1 cellular context compared by ENCODE assay signal in the genomic region with DNA sequence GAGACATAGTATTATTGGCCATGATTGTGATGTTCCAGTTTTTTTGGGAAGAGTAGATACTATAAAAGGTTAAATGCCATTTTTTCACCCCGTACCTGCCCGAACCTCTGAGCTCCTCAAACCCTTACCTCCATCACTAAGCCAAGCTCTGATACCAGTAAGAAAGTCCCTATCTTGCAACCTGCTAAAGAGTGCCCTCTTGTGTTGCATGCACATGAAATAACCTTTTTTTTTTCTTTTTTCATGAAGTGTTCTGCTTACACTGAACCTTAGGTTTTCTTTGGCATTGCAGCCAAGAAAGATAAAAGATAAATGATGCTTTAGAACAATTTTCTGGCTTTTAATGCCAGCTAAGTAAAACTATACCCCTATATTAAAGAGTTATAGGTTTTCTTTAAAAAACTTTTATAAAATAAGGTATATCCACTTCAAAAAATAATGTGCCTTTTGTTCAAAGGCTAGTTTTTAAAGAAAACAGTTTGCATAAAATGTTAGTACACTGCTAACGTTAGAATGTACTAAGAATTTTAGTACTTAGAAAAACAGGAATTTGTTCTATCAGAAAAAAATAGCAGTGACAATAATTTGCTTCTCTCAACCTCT.
TF ChIP-seq lines count a peak whose summit lies in the region.

No MANE protein-coding gene starts in this region.

TF ChIP-seq in HepG2, 621 proteins besides CTCF, POLR2A, EP300 and RAD21 (continued from another document and continues in another):
- TF ChIP-seq, protein P1, sequence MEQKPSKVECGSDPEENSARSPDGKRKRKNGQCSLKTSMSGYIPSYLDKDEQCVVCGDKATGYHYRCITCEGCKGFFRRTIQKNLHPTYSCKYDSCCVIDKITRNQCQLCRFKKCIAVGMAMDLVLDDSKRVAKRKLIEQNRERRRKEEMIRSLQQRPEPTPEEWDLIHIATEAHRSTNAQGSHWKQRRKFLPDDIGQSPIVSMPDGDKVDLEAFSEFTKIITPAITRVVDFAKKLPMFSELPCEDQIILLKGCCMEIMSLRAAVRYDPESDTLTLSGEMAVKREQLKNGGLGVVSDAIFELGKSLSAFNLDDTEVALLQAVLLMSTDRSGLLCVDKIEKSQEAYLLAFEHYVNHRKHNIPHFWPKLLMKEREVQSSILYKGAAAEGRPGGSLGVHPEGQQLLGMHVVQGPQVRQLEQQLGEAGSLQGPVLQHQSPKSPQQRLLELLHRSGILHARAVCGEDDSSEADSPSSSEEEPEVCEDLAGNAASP (CRISPR knock-in tag; IDR thresholded peaks at IDR 0.05; ENCODE audit: borderline replicate concordance) = peak; percentile 40; the same call in 1 of the 2 replicates
- no peak for TF ChIP-seq ZNF766 (CRISPR knock-in tag; IDR thresholded peaks at IDR 0.05; ENCODE audit: borderline replicate concordance)
- TF ChIP-seq, protein P2, sequence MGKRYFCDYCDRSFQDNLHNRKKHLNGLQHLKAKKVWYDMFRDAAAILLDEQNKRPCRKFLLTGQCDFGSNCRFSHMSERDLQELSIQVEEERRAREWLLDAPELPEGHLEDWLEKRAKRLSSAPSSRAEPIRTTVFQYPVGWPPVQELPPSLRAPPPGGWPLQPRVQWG (CRISPR knock-in tag; IDR thresholded peaks at IDR 0.05; ENCODE audit: borderline replicate concordance, low read depth) = no peak
- TF ChIP-seq, protein P3, sequence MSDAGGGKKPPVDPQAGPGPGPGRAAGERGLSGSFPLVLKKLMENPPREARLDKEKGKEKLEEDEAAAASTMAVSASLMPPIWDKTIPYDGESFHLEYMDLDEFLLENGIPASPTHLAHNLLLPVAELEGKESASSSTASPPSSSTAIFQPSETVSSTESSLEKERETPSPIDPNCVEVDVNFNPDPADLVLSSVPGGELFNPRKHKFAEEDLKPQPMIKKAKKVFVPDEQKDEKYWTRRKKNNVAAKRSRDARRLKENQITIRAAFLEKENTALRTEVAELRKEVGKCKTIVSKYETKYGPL (CRISPR knock-in tag; IDR thresholded peaks at IDR 0.05) = no peak
- no peak for TF ChIP-seq HNF4A (CRISPR knock-in tag; IDR thresholded peaks at IDR 0.05)
- TF ChIP-seq, protein P4, sequence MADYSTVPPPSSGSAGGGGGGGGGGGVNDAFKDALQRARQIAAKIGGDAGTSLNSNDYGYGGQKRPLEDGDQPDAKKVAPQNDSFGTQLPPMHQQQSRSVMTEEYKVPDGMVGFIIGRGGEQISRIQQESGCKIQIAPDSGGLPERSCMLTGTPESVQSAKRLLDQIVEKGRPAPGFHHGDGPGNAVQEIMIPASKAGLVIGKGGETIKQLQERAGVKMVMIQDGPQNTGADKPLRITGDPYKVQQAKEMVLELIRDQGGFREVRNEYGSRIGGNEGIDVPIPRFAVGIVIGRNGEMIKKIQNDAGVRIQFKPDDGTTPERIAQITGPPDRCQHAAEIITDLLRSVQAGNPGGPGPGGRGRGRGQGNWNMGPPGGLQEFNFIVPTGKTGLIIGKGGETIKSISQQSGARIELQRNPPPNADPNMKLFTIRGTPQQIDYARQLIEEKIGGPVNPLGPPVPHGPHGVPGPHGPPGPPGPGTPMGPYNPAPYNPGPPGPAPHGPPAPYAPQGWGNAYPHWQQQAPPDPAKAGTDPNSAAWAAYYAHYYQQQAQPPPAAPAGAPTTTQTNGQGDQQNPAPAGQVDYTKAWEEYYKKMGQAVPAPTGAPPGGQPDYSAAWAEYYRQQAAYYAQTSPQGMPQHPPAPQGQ (CRISPR knock-in tag; IDR thresholded peaks at IDR 0.05; ENCODE audit: borderline replicate concordance) = no peak
- no peak for TF ChIP-seq CBX2 (IDR thresholded peaks at IDR 0.05; ENCODE audit: low read depth, low read length)
- TF ChIP-seq CBX2 (CRISPR knock-in tag; IDR thresholded peaks at IDR 0.05; ENCODE audit: low read depth) = no peak
- no peak for TF ChIP-seq ATAD3A (CRISPR knock-in tag; IDR thresholded peaks at IDR 0.05)
- TF ChIP-seq NR1H2 (CRISPR knock-in tag; IDR thresholded peaks at IDR 0.05; ENCODE audit: borderline replicate concordance, low read depth) = no peak
- TF ChIP-seq ZNF879 (CRISPR knock-in tag; IDR thresholded peaks at IDR 0.05) = no peak
- TF ChIP-seq, protein P5, sequence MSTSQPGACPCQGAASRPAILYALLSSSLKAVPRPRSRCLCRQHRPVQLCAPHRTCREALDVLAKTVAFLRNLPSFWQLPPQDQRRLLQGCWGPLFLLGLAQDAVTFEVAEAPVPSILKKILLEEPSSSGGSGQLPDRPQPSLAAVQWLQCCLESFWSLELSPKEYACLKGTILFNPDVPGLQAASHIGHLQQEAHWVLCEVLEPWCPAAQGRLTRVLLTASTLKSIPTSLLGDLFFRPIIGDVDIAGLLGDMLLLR (CRISPR knock-in tag; IDR thresholded peaks at IDR 0.05) = no peak
- 0 out of 2 replicates have a peak, but pooled peaks have one; percentile 27 for TF ChIP-seq REPIN1 (CRISPR knock-in tag; IDR thresholded peaks at IDR 0.05; ENCODE audit: borderline replicate concordance, low read depth)
- TF ChIP-seq SP1 (IDR thresholded peaks at IDR 0.05) = no peak
- TF ChIP-seq SP1 (CRISPR knock-in tag; IDR thresholded peaks at IDR 0.05) = no peak
- no peak for TF ChIP-seq PHF5A (CRISPR knock-in tag; IDR thresholded peaks at IDR 0.05; ENCODE audit: low read depth, unreplicated experiment)
- TF ChIP-seq, protein P6, sequence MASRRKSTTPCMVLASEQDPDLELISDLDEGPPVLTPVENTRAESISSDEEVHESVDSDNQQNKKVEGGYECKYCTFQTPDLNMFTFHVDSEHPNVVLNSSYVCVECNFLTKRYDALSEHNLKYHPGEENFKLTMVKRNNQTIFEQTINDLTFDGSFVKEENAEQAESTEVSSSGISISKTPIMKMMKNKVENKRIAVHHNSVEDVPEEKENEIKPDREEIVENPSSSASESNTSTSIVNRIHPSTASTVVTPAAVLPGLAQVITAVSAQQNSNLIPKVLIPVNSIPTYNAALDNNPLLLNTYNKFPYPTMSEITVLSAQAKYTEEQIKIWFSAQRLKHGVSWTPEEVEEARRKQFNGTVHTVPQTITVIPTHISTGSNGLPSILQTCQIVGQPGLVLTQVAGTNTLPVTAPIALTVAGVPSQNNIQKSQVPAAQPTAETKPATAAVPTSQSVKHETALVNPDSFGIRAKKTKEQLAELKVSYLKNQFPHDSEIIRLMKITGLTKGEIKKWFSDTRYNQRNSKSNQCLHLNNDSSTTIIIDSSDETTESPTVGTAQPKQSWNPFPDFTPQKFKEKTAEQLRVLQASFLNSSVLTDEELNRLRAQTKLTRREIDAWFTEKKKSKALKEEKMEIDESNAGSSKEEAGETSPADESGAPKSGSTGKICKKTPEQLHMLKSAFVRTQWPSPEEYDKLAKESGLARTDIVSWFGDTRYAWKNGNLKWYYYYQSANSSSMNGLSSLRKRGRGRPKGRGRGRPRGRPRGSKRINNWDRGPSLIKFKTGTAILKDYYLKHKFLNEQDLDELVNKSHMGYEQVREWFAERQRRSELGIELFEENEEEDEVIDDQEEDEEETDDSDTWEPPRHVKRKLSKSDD (CRISPR knock-in tag; IDR thresholded peaks at IDR 0.05; ENCODE audit: low read depth) = no peak
- no peak for TF ChIP-seq ZNF446 (CRISPR knock-in tag; IDR thresholded peaks at IDR 0.05)
- TF ChIP-seq KDM6A (CRISPR knock-in tag; IDR thresholded peaks at IDR 0.05; ENCODE audit: low read depth) = no peak
- TF ChIP-seq, protein P7, sequence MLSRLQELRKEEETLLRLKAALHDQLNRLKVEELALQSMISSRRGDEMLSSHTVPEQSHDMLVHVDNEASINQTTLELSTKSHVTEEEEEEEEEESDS (CRISPR knock-in tag; IDR thresholded peaks at IDR 0.05; ENCODE audit: borderline replicate concordance) = no peak
- TF ChIP-seq ZNF205 (CRISPR knock-in tag; IDR thresholded peaks at IDR 0.05) = no peak
- TF ChIP-seq FLYWCH1 (CRISPR knock-in tag; IDR thresholded peaks at IDR 0.05) = no peak
- TF ChIP-seq ZKSCAN1 (IDR thresholded peaks at IDR 0.05; ENCODE audit: low read length) = no peak
- no peak for TF ChIP-seq ZC3H13 (CRISPR knock-in tag; IDR thresholded peaks at IDR 0.05)
- no peak for TF ChIP-seq MED13 (CRISPR knock-in tag; IDR thresholded peaks at IDR 0.05)
- no peak for TF ChIP-seq JDP2 (CRISPR knock-in tag; IDR thresholded peaks at IDR 0.05; ENCODE audit: borderline replicate concordance)
- no peak for TF ChIP-seq ATRX (CRISPR knock-in tag; IDR thresholded peaks at IDR 0.05; ENCODE audit: borderline replicate concordance)
- no peak for TF ChIP-seq ZNF790 (CRISPR knock-in tag; IDR thresholded peaks at IDR 0.05; ENCODE audit: borderline replicate concordance)
- TF ChIP-seq ZNF274 (CRISPR knock-in tag; IDR thresholded peaks at IDR 0.05) = no peak
- TF ChIP-seq, protein P8, sequence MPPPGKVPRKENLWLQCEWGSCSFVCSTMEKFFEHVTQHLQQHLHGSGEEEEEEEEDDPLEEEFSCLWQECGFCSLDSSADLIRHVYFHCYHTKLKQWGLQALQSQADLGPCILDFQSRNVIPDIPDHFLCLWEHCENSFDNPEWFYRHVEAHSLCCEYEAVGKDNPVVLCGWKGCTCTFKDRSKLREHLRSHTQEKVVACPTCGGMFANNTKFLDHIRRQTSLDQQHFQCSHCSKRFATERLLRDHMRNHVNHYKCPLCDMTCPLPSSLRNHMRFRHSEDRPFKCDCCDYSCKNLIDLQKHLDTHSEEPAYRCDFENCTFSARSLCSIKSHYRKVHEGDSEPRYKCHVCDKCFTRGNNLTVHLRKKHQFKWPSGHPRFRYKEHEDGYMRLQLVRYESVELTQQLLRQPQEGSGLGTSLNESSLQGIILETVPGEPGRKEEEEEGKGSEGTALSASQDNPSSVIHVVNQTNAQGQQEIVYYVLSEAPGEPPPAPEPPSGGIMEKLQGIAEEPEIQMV (CRISPR knock-in tag; IDR thresholded peaks at IDR 0.05; ENCODE audit: low read depth) = no peak
- no peak for TF ChIP-seq ZNF329 (CRISPR knock-in tag; IDR thresholded peaks at IDR 0.05; ENCODE audit: low read depth)
- no peak for TF ChIP-seq ZFP37 (CRISPR knock-in tag; IDR thresholded peaks at IDR 0.05; ENCODE audit: borderline replicate concordance)
- TF ChIP-seq, protein P9, sequence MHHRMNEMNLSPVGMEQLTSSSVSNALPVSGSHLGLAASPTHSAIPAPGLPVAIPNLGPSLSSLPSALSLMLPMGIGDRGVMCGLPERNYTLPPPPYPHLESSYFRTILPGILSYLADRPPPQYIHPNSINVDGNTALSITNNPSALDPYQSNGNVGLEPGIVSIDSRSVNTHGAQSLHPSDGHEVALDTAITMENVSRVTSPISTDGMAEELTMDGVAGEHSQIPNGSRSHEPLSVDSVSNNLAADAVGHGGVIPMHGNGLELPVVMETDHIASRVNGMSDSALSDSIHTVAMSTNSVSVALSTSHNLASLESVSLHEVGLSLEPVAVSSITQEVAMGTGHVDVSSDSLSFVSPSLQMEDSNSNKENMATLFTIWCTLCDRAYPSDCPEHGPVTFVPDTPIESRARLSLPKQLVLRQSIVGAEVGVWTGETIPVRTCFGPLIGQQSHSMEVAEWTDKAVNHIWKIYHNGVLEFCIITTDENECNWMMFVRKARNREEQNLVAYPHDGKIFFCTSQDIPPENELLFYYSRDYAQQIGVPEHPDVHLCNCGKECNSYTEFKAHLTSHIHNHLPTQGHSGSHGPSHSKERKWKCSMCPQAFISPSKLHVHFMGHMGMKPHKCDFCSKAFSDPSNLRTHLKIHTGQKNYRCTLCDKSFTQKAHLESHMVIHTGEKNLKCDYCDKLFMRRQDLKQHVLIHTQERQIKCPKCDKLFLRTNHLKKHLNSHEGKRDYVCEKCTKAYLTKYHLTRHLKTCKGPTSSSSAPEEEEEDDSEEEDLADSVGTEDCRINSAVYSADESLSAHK (CRISPR knock-in tag; IDR thresholded peaks at IDR 0.05; ENCODE audit: borderline replicate concordance) = no peak
- TF ChIP-seq, protein P10, sequence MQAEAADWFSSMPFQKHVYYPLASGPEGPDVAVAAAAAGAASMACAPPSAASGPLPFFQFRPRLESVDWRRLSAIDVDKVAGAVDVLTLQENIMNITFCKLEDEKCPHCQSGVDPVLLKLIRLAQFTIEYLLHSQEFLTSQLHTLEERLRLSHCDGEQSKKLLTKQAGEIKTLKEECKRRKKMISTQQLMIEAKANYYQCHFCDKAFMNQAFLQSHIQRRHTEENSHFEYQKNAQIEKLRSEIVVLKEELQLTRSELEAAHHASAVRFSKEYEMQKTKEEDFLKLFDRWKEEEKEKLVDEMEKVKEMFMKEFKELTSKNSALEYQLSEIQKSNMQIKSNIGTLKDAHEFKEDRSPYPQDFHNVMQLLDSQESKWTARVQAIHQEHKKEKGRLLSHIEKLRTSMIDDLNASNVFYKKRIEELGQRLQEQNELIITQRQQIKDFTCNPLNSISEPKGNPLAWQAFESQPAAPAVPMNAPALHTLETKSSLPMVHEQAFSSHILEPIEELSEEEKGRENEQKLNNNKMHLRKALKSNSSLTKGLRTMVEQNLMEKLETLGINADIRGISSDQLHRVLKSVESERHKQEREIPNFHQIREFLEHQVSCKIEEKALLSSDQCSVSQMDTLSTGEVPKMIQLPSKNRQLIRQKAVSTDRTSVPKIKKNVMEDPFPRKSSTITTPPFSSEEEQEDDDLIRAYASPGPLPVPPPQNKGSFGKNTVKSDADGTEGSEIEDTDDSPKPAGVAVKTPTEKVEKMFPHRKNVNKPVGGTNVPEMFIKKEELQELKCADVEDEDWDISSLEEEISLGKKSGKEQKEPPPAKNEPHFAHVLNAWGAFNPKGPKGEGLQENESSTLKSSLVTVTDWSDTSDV (CRISPR knock-in tag; IDR thresholded peaks at IDR 0.05) = no peak
- no peak for TF ChIP-seq ZNF749 (CRISPR knock-in tag; IDR thresholded peaks at IDR 0.05; ENCODE audit: borderline replicate concordance)
- no peak for TF ChIP-seq MBD4 (IDR thresholded peaks at IDR 0.05; ENCODE audit: borderline replicate concordance, low read length)
- TF ChIP-seq, protein P11, sequence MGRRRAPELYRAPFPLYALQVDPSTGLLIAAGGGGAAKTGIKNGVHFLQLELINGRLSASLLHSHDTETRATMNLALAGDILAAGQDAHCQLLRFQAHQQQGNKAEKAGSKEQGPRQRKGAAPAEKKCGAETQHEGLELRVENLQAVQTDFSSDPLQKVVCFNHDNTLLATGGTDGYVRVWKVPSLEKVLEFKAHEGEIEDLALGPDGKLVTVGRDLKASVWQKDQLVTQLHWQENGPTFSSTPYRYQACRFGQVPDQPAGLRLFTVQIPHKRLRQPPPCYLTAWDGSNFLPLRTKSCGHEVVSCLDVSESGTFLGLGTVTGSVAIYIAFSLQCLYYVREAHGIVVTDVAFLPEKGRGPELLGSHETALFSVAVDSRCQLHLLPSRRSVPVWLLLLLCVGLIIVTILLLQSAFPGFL (CRISPR knock-in tag; IDR thresholded peaks at IDR 0.05) = no peak
- TF ChIP-seq, protein P12, sequence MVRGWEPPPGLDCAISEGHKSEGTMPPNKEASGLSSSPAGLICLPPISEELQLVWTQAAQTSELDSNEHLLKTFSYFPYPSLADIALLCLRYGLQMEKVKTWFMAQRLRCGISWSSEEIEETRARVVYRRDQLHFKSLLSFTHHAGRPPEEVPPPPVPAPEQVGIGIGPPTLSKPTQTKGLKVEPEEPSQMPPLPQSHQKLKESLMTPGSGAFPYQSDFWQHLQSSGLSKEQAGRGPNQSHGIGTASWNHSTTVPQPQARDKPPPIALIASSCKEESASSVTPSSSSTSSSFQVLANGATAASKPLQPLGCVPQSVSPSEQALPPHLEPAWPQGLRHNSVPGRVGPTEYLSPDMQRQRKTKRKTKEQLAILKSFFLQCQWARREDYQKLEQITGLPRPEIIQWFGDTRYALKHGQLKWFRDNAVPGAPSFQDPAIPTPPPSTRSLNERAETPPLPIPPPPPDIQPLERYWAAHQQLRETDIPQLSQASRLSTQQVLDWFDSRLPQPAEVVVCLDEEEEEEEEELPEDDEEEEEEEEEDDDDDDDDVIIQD (CRISPR knock-in tag; IDR thresholded peaks at IDR 0.05; ENCODE audit: low read depth) = peak; percentile 65; the same call in 1 of the 2 replicates
- TF ChIP-seq MTF1 (CRISPR knock-in tag; IDR thresholded peaks at IDR 0.05) = no peak
- TF ChIP-seq ZNF138 (CRISPR knock-in tag; IDR thresholded peaks at IDR 0.05; ENCODE audit: low read depth) = no peak
- no peak for TF ChIP-seq ZNF382 (CRISPR knock-in tag; IDR thresholded peaks at IDR 0.05; ENCODE audit: borderline replicate concordance)
- no peak for TF ChIP-seq SALL1 (CRISPR knock-in tag; IDR thresholded peaks at IDR 0.05)
- TF ChIP-seq GATAD2A (CRISPR knock-in tag; IDR thresholded peaks at IDR 0.05) = 0 out of 2 replicates have a peak, but pooled peaks have one; percentile 37
- TF ChIP-seq ZMYM3 (CRISPR knock-in tag; IDR thresholded peaks at IDR 0.05) = no peak
- TF ChIP-seq SNAPC2 (CRISPR knock-in tag; IDR thresholded peaks at IDR 0.05) = no peak
